9 cellular contexts compared by ENCODE assay signal in genomic region chrX:16828126-16828908, GRCh38. TPM values are rescaled to one million over a fixed set of nuclear protein-coding genes. Genes with fewer than 3 reads are reported as not detected.
DNase-seq lines count a peak whose midpoint lies in the region; ATAC-seq and TF ChIP-seq lines count a peak whose summit lies in the region.
"Had no signal": no experiment of that assay in that cellular context is flagged by ENCODE, and none has a peak within 500 bp of the region (broad histone marks: within the 10 kb centered on the region; RNA-seq: fewer than 3 reads in every experiment).

No MANE protein-coding gene starts in this region.

- H3K4me3 ChIP-seq in choroid plexus epithelial cell (ENCODE audit: low read depth, low read length), result no peak overlapping the region
- H3K4me3 ChIP-seq in thyroid gland (replicated peaks in 1 of 3), result no peak overlapping the region

- H3K36me3 ChIP-seq in thyroid gland, result peaks cover 0 to 7% of the 10 kb centered on the region in 2 donors

- no peak for TF ChIP-seq POLR2A in thyroid gland (IDR thresholded peaks at IDR 0.05)

- TF ChIP-seq CTCF in choroid plexus epithelial cell (conservative IDR thresholded peaks at IDR 0.05; ENCODE audit: low read depth, low read length) (no peak), thyroid gland (IDR thresholded peaks at IDR 0.05) (no peak), GM10266 (IDR thresholded peaks at IDR 0.05; ENCODE audit: control insufficient read depth, insufficient read depth, low read depth, missing control alignments) (no peak)

- H3K4me1 ChIP-seq in thyroid gland, result peaks cover 0 to 6% of the 10 kb centered on the region in 2 donors

- ATAC-seq in left colon, result peak; percentile 13

- CTCF ChIA-PET in HEK293T (lab: Yijun Ruan, JAX), result interaction anchor here (1.2 kb wide), 1 partner anchor 220 kb away, joined by 3 read pairs; no protein-coding TSS in a partner anchor

- intact Hi-C loops in left colon (cut with DNase I, micrococcal nuclease) (loop anchor here in 1 of 2 donors (10.0 kb wide), 1 partner anchor 216 kb away; no protein-coding TSS in a partner anchor), thyroid gland (cut with DNase I) (no loop called here)

- no peaks in the 10 kb centered on the region for H3K9me3 ChIP-seq in thyroid gland

- 41 to 45% methylated on average over 6 of the region's 6 CpGs for WGBS in thyroid gland, 2 donors

- peak; percentile 55 for DNase-seq in NCI-H2029 (lab: John Stamatoyannopoulos, UW)
- DNase-seq in choroid plexus epithelial cell (ENCODE audit: low read depth), result peak; percentile 96
- DNase-seq in left colon, result no peak
- DNase-seq in thyroid gland, result peak; percentile 18 to 19
- DNase-seq in HEK293T (ENCODE audit: extremely low spot score), result no peak
- DNase-seq in CD1c-positive myeloid dendritic cell (ENCODE audit: extremely low spot score), result no peak
- no peak for DNase-seq in GM10266 (ENCODE audit: extremely low spot score)
- DNase-seq in pons (ENCODE audit: low spot score), result no peak
- DNase-seq: NCI-H510A treated with DMSO at 0.1 percent for 48 hours had no signal

- H3K27me3 ChIP-seq in thyroid gland, result no peaks in the 10 kb centered on the region

- H3K27ac ChIP-seq in thyroid gland, result peak overlapping the region in 2 of 3 donors; percentile 26 to 42

- POLR2A ChIA-PET in HEK293T (lab: Yijun Ruan, JAX), result no interaction called here

TF ChIP-seq in HEK293T, 16 proteins besides CTCF, POLR2A, EP300 and RAD21:
- TF ChIP-seq L3MBTL2 (conservative IDR thresholded peaks at IDR 0.05), result no peak

RNA-seq across cellular contexts. Expression of gene RBBP7, which starts 41.8 kb away (rescaled TPM):
- total RNA-seq in left colon, result 10 to 100 TPM; 66.3 to 73.2 TPM
- 10 to 100 TPM; 80.5 to 89.3 (median 86.3) TPM for total RNA-seq in thyroid gland

RNA-seq across cellular contexts. Expression of gene TXLNG, which starts 42.1 kb away (rescaled TPM):
- total RNA-seq in left colon, result 1 to 10 TPM; 7.7 to 9.7 TPM
- total RNA-seq in thyroid gland, result 10 to 100 TPM; 14.7 to 17.9 (median 16.3) TPM

Comparison
In these comparisons a context has a peak if more than half of its experiments do, and no peak if none do; other contexts are left out.
1. DNase-seq: peak in NCI-H2029 (single experiment), choroid plexus epithelial cell (single experiment) and thyroid gland (2 of 2); none in left colon (0 of 2), HEK293T (single experiment), CD1c-positive myeloid dendritic cell (single experiment), GM10266 (single experiment) and pons (single experiment).